Comparison of ENCODE assay signal across 23 cellular contexts in genomic region chr5:1074226-1074625, GRCh38.
"Had no signal": no experiment of that assay in that cellular context is flagged by ENCODE, and none has a peak within 500 bp of the region (broad histone marks: within the 10 kb centered on the region; RNA-seq: fewer than 3 reads in every experiment).

No MANE protein-coding gene starts in this region.

- H3K9me3 Mint-ChIP-seq: natural killer cell treated with Interleukin-12 subunit alpha and Interleukin-12 subunit beta and Interleukin-15 and Interleukin-18, amount 100 ng/mL, for 72 hours had no signal

- H3K79me2 ChIP-seq: parathyroid adenoma had no signal

- ATAC-seq: gastrocnemius medialis had no signal

- H3K27ac ChIP-seq: epithelial cell of prostate, esophagus muscularis mucosa, gastrocnemius medialis, heart right ventricle, left ventricle myocardium inferior, parathyroid adenoma, prostate gland, right lobe of liver, spleen, tibial nerve had no signal

- H3K9ac ChIP-seq: parathyroid adenoma had no signal

- H3K9me3 ChIP-seq: esophagus muscularis mucosa, gastrocnemius medialis, heart right ventricle, left ventricle myocardium inferior, prostate gland, right lobe of liver, spleen, tibial nerve had no signal

- H3K36me3 ChIP-seq: gastrocnemius medialis, prostate gland had no signal

- H3K27me3 ChIP-seq: esophagus muscularis mucosa, gastrocnemius medialis, heart right ventricle, right lobe of liver, spleen, tibial nerve had no signal

- H2AFZ ChIP-seq: parathyroid adenoma had no signal

- DNase-seq: caudate nucleus; cortex of kidney; effector memory CD4-positive, alpha-beta T cell; gastrocnemius medialis; heart right ventricle; hypothalamus; left cardiac atrium; left ventricle myocardium inferior; mesenchymal stem cell; midbrain; right lobe of liver; spleen; stimulated activated CD4-positive, alpha-beta T cell treated with anti-CD3 and anti-CD28 coated beads, Interleukin-15, amount 100 ng/mL, for 24 hours; stimulated activated CD4-positive, alpha-beta T cell treated with anti-CD3 and anti-CD28 coated beads, Interleukin-1b, Interleukin-23, amount 100 ng/mL, for 48 hours; stimulated activated CD4-positive, alpha-beta T cell treated with anti-CD3 and anti-CD28 coated beads, Interleukin-4, amount 100 ng/mL, for 24 hours; stimulated activated naive CD4-positive, alpha-beta T cell treated with Interleukin-2 at 50 U/mL for 16 hours had no signal

- H3K4me3 ChIP-seq: esophagus muscularis mucosa, gastrocnemius medialis, heart right ventricle, left ventricle myocardium inferior, lung, prostate gland, right lobe of liver, spleen, tibial nerve had no signal

- H3K4me1 ChIP-seq: esophagus muscularis mucosa, gastrocnemius medialis, parathyroid adenoma, prostate gland, right lobe of liver, spleen, tibial nerve had no signal

- H3K36me3 Mint-ChIP-seq: natural killer cell treated with Interleukin-12 subunit alpha and Interleukin-12 subunit beta and Interleukin-15 and Interleukin-18, amount 100 ng/mL, for 72 hours had no signal

- H3K27ac Mint-ChIP-seq: natural killer cell treated with Interleukin-12 subunit alpha and Interleukin-12 subunit beta and Interleukin-15 and Interleukin-18, amount 100 ng/mL, for 72 hours had no signal

- H3K4me3 Mint-ChIP-seq: natural killer cell treated with Interleukin-12 subunit alpha and Interleukin-12 subunit beta and Interleukin-15 and Interleukin-18, amount 100 ng/mL, for 72 hours had no signal

- H3K27me3 Mint-ChIP-seq: natural killer cell treated with Interleukin-12 subunit alpha and Interleukin-12 subunit beta and Interleukin-15 and Interleukin-18, amount 100 ng/mL, for 72 hours had no signal
